Comparison of ENCODE assay signal across 7 cellular contexts in the genomic region with DNA sequence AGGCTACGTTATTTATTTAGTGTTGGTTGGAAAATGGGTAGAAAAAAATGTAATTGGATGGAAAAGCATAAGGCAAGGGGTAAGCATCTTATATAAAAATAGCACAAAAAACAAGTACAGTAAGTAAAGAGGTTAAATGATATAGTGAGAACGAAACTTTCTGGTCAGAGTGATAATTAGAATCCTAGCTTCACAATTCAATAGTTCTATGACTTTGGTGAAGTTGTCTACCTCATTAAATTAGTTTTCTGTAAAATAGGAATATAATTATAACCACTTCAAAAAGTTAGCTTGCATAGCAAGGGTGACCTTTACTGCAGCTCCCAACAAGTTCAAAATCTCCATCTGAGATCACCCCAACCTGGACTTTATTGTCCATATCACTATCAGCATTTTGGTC.
"Had no signal": no experiment of that assay in that cellular context is flagged by ENCODE, and none has a peak within 500 bp of the region (broad histone marks: within the 10 kb centered on the region; RNA-seq: fewer than 3 reads in every experiment).

No MANE protein-coding gene starts in this region.

- DNase-seq: GDM1, GF-D8 had no signal

- FAIRE-seq: G401.6, GM12891, GM12892, GM18507, GM19239 had no signal
